1 cellular context compared by ENCODE assay signal in the genomic region with DNA sequence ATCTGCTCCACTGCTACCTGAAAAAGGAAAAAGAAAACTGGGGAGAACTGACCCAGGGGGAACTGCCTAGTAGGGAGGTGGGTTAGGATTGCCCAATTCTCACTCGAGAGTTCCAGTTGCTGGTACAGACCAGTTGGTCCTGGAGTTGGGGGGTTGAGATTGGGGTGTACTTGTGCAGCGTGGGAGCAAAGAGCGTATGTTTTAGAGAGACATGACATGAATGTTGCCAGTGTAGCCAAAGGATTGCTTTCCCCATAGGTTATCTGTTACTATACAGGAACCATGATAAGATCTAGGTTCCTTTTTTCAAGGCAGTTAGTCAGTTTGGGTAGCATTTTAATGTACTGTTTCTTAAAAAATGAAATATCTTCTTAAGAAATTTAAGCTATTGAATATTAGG.
TF ChIP-seq lines count a peak whose summit lies in the region.

No MANE protein-coding gene starts in this region.

TF ChIP-seq in K562, 482 proteins besides CTCF, POLR2A, EP300 and RAD21 (continued from another document and continues in another):
- TF ChIP-seq ZNF239 (CRISPR knock-in tag; IDR thresholded peaks at IDR 0.05) (no peak), KAT8 (IDR thresholded peaks at IDR 0.05; ENCODE audit: low read depth) (no peak), ZNF232 (CRISPR knock-in tag; IDR thresholded peaks at IDR 0.05) (no peak), FOXM1 (IDR thresholded peaks at IDR 0.05; ENCODE audit: low read depth) (peak; percentile 23; the same call in 1 of the 2 replicates), FOXM1 (CRISPR knock-in tag; IDR thresholded peaks at IDR 0.05; ENCODE audit: low read depth) (no peak), EZH2 (IDR thresholded peaks at IDR 0.05; ENCODE audit: borderline replicate concordance, low read depth, low read length) (no peak), U2AF2 (optimal IDR thresholded peaks at IDR 0.05; ENCODE audit: low read depth, low read length) (no peak), GATA2 (CRISPR knock-in tag; IDR thresholded peaks at IDR 0.05) (0 out of 2 replicates have a peak, but pooled peaks have one; percentile 42), CEBPG (CRISPR knock-in tag; IDR thresholded peaks at IDR 0.05) (peak; percentile 33; the same call in 1 of the 2 replicates), CEBPG (tag; conservative IDR thresholded peaks at IDR 0.05 in 1 of 2, IDR thresholded peaks at IDR 0.05 in 1 of 2) (peak; percentile 43 to 63; a peak in 1 of 4 replicates), ARID1B (IDR thresholded peaks at IDR 0.05) (peak; percentile 86), ZNF444 (CRISPR knock-in tag; IDR thresholded peaks at IDR 0.05) (no peak), JUND (IDR thresholded peaks at IDR 0.05; ENCODE audit: borderline replicate concordance, low read depth, low read length) (peak; percentile 33; the same call in 1 of the 2 replicates), JUND (tag; IDR thresholded peaks at IDR 0.05; ENCODE audit: borderline replicate concordance, low read depth, low read length) (no peak), CBFA2T3 (IDR thresholded peaks at IDR 0.05) (peak; percentile 67), SMARCE1 (IDR thresholded peaks at IDR 0.05) (peak; percentile 75; the same call in 1 of the 2 replicates), ZNF445 (CRISPR knock-in tag; IDR thresholded peaks at IDR 0.05; ENCODE audit: low read depth) (no peak), CBFB (CRISPR knock-in tag; IDR thresholded peaks at IDR 0.05) (no peak), TAL1 (IDR thresholded peaks at IDR 0.05) (peak; percentile 58), TEAD4 (IDR thresholded peaks at IDR 0.05; ENCODE audit: low read length) (peak; percentile 76), TEAD4 (CRISPR knock-in tag; IDR thresholded peaks at IDR 0.05; ENCODE audit: borderline replicate concordance) (no peak), RCOR1 (IDR thresholded peaks at IDR 0.05; ENCODE audit: borderline replicate concordance in 1 of 2, low read depth in 2 of 2, low read length in 2 of 2) (peak in 1 of 2 experiments; percentile 31; a peak in 1 of 4 replicates), HNRNPK (IDR thresholded peaks at IDR 0.05; ENCODE audit: low read depth, low read length, poor library complexity, severe bottlenecking) (no peak), CBFA2T2 (conservative IDR thresholded peaks at IDR 0.05) (peak; percentile 43; the same call in 1 of the 2 replicates), DPF2 (IDR thresholded peaks at IDR 0.05) (peak; percentile 76), CEBPB (tag; IDR thresholded peaks at IDR 0.05) (peak; percentile 78), CREM (IDR thresholded peaks at IDR 0.05; ENCODE audit: low read depth) (peak; percentile 31; the same call in 1 of the 2 replicates), PTTG1 (tag; IDR thresholded peaks at IDR 0.05; ENCODE audit: low read depth) (no peak), ELF4 (CRISPR knock-in tag; IDR thresholded peaks at IDR 0.05) (no peak), TCF3 (CRISPR knock-in tag; IDR thresholded peaks at IDR 0.05) (peak; percentile 61), SMARCA4 (IDR thresholded peaks at IDR 0.05) (peak; percentile 79), KLF16 (IDR thresholded peaks at IDR 0.05) (peak; percentile 88)
- TF ChIP-seq, protein P1, sequence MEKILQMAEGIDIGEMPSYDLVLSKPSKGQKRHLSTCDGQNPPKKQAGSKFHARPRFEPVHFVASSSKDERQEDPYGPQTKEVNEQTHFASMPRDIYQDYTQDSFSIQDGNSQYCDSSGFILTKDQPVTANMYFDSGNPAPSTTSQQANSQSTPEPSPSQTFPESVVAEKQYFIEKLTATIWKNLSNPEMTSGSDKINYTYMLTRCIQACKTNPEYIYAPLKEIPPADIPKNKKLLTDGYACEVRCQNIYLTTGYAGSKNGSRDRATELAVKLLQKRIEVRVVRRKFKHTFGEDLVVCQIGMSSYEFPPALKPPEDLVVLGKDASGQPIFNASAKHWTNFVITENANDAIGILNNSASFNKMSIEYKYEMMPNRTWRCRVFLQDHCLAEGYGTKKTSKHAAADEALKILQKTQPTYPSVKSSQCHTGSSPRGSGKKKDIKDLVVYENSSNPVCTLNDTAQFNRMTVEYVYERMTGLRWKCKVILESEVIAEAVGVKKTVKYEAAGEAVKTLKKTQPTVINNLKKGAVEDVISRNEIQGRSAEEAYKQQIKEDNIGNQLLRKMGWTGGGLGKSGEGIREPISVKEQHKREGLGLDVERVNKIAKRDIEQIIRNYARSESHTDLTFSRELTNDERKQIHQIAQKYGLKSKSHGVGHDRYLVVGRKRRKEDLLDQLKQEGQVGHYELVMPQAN (IDR thresholded peaks at IDR 0.05; ENCODE audit: borderline replicate concordance), result no peak
- TF ChIP-seq, protein P2, sequence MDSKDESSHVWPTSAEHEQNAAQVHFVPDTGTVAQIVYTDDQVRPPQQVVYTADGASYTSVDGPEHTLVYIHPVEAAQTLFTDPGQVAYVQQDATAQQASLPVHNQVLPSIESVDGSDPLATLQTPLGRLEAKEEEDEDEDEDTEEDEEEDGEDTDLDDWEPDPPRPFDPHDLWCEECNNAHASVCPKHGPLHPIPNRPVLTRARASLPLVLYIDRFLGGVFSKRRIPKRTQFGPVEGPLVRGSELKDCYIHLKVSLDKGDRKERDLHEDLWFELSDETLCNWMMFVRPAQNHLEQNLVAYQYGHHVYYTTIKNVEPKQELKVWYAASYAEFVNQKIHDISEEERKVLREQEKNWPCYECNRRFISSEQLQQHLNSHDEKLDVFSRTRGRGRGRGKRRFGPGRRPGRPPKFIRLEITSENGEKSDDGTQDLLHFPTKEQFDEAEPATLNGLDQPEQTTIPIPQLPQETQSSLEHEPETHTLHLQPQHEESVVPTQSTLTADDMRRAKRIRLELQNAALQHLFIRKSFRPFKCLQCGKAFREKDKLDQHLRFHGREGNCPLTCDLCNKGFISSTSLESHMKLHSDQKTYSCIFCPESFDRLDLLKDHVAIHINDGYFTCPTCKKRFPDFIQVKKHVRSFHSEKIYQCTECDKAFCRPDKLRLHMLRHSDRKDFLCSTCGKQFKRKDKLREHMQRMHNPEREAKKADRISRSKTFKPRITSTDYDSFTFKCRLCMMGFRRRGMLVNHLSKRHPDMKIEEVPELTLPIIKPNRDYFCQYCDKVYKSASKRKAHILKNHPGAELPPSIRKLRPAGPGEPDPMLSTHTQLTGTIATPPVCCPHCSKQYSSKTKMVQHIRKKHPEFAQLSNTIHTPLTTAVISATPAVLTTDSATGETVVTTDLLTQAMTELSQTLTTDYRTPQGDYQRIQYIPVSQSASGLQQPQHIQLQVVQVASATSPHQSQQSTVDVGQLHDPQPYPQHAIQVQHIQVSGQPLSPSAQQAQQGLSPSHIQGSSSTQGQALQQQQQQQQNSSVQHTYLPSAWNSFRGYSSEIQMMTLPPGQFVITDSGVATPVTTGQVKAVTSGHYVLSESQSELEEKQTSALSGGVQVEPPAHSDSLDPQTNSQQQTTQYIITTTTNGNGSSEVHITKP (IDR thresholded peaks at IDR 0.05; ENCODE audit: partially characterized antibody), result peak; percentile 35
- TF ChIP-seq, protein P3, sequence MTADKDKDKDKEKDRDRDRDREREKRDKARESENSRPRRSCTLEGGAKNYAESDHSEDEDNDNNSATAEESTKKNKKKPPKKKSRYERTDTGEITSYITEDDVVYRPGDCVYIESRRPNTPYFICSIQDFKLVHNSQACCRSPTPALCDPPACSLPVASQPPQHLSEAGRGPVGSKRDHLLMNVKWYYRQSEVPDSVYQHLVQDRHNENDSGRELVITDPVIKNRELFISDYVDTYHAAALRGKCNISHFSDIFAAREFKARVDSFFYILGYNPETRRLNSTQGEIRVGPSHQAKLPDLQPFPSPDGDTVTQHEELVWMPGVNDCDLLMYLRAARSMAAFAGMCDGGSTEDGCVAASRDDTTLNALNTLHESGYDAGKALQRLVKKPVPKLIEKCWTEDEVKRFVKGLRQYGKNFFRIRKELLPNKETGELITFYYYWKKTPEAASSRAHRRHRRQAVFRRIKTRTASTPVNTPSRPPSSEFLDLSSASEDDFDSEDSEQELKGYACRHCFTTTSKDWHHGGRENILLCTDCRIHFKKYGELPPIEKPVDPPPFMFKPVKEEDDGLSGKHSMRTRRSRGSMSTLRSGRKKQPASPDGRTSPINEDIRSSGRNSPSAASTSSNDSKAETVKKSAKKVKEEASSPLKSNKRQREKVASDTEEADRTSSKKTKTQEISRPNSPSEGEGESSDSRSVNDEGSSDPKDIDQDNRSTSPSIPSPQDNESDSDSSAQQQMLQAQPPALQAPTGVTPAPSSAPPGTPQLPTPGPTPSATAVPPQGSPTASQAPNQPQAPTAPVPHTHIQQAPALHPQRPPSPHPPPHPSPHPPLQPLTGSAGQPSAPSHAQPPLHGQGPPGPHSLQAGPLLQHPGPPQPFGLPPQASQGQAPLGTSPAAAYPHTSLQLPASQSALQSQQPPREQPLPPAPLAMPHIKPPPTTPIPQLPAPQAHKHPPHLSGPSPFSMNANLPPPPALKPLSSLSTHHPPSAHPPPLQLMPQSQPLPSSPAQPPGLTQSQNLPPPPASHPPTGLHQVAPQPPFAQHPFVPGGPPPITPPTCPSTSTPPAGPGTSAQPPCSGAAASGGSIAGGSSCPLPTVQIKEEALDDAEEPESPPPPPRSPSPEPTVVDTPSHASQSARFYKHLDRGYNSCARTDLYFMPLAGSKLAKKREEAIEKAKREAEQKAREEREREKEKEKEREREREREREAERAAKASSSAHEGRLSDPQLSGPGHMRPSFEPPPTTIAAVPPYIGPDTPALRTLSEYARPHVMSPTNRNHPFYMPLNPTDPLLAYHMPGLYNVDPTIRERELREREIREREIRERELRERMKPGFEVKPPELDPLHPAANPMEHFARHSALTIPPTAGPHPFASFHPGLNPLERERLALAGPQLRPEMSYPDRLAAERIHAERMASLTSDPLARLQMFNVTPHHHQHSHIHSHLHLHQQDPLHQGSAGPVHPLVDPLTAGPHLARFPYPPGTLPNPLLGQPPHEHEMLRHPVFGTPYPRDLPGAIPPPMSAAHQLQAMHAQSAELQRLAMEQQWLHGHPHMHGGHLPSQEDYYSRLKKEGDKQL (CRISPR knock-in tag; IDR thresholded peaks at IDR 0.05; ENCODE audit: borderline replicate concordance), result no peak
- TF ChIP-seq, protein P4, sequence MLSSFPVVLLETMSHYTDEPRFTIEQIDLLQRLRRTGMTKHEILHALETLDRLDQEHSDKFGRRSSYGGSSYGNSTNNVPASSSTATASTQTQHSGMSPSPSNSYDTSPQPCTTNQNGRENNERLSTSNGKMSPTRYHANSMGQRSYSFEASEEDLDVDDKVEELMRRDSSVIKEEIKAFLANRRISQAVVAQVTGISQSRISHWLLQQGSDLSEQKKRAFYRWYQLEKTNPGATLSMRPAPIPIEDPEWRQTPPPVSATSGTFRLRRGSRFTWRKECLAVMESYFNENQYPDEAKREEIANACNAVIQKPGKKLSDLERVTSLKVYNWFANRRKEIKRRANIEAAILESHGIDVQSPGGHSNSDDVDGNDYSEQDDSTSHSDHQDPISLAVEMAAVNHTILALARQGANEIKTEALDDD (IDR thresholded peaks at IDR 0.05), result peak; percentile 85; the same call in 1 of the 2 replicates
- TF ChIP-seq, protein P5, sequence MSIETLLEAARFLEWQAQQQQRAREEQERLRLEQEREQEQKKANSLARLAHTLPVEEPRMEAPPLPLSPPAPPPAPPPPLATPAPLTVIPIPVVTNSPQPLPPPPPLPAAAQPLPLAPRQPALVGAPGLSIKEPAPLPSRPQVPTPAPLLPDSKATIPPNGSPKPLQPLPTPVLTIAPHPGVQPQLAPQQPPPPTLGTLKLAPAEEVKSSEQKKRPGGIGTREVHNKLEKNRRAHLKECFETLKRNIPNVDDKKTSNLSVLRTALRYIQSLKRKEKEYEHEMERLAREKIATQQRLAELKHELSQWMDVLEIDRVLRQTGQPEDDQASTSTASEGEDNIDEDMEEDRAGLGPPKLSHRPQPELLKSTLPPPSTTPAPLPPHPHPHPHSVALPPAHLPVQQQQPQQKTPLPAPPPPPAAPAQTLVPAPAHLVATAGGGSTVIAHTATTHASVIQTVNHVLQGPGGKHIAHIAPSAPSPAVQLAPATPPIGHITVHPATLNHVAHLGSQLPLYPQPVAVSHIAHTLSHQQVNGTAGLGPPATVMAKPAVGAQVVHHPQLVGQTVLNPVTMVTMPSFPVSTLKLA (conservative IDR thresholded peaks at IDR 0.05), result 0 out of 4 replicates have a peak, but pooled peaks of 1 of the 2 experiments have one; percentile 24
- TF ChIP-seq, protein P6, sequence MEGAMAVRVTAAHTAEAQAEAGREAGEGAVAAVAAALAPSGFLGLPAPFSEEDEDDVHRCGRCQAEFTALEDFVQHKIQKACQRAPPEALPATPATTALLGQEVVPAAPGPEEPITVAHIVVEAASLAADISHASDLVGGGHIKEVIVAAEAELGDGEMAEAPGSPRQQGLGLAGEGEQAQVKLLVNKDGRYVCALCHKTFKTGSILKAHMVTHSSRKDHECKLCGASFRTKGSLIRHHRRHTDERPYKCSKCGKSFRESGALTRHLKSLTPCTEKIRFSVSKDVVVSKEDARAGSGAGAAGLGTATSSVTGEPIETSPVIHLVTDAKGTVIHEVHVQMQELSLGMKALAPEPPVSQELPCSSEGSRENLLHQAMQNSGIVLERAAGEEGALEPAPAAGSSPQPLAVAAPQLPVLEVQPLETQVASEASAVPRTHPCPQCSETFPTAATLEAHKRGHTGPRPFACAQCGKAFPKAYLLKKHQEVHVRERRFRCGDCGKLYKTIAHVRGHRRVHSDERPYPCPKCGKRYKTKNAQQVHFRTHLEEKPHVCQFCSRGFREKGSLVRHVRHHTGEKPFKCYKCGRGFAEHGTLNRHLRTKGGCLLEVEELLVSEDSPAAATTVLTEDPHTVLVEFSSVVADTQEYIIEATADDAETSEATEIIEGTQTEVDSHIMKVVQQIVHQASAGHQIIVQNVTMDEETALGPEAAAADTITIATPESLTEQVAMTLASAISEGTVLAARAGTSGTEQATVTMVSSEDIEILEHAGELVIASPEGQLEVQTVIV (CRISPR knock-in tag; IDR thresholded peaks at IDR 0.05; ENCODE audit: borderline replicate concordance), result no peak
- TF ChIP-seq, protein P7, sequence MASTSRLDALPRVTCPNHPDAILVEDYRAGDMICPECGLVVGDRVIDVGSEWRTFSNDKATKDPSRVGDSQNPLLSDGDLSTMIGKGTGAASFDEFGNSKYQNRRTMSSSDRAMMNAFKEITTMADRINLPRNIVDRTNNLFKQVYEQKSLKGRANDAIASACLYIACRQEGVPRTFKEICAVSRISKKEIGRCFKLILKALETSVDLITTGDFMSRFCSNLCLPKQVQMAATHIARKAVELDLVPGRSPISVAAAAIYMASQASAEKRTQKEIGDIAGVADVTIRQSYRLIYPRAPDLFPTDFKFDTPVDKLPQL (IDR thresholded peaks at IDR 0.05; ENCODE audit: extremely low read depth, insufficient read length), result no peak
- TF ChIP-seq, protein P8, sequence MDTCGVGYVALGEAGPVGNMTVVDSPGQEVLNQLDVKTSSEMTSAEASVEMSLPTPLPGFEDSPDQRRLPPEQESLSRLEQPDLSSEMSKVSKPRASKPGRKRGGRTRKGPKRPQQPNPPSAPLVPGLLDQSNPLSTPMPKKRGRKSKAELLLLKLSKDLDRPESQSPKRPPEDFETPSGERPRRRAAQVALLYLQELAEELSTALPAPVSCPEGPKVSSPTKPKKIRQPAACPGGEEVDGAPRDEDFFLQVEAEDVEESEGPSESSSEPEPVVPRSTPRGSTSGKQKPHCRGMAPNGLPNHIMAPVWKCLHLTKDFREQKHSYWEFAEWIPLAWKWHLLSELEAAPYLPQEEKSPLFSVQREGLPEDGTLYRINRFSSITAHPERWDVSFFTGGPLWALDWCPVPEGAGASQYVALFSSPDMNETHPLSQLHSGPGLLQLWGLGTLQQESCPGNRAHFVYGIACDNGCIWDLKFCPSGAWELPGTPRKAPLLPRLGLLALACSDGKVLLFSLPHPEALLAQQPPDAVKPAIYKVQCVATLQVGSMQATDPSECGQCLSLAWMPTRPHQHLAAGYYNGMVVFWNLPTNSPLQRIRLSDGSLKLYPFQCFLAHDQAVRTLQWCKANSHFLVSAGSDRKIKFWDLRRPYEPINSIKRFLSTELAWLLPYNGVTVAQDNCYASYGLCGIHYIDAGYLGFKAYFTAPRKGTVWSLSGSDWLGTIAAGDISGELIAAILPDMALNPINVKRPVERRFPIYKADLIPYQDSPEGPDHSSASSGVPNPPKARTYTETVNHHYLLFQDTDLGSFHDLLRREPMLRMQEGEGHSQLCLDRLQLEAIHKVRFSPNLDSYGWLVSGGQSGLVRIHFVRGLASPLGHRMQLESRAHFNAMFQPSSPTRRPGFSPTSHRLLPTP (IDR thresholded peaks at IDR 0.05; ENCODE audit: borderline replicate concordance, extremely low read depth, insufficient read length), result no peak
